ENCODE assay signal across 9 cellular contexts in the genomic region with DNA sequence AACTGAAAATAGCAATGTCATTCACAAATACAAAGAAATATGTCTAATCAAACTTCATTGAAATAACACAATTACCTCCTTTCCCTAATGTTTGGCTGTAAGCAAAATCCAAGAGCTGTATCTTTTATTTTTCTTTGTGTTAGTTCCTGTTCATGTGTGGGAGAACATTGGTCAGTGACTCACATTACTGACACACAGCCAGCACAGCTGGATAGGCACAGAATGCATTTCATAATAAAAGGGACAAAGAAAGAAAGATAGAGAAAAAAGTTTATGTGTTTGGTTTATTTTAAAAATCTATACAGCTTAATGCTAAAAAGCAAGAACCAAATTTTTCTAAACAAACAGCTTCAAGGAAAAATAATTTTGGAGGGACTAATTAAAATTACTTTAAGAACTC.
DNase-seq lines count a peak whose midpoint lies in the region; ATAC-seq and TF ChIP-seq lines count a peak whose summit lies in the region.
"Had no signal": no experiment of that assay in that cellular context is flagged by ENCODE, and none has a peak within 500 bp of the region (broad histone marks: within the 10 kb centered on the region; RNA-seq: fewer than 3 reads in every experiment).

No MANE protein-coding gene starts in this region.

- no peak overlapping the region for H3K27ac Mint-ChIP-seq in stimulated activated naive CD8-positive, alpha-beta T cell treated with anti-CD3 and anti-CD28 coated beads, Interleukin-15, amount 100 ng/mL, for 72 hours
- no peak overlapping the region for H3K27ac Mint-ChIP-seq in activated CD4-positive, alpha-beta T cell treated with anti-CD3 and anti-CD28 coated beads for 36 hours

- H3K79me2 ChIP-seq in HCT116 (ENCODE audit: insufficient read depth, low read length), result no peaks in the 10 kb centered on the region

- H3K4me2 ChIP-seq in HCT116 (ENCODE audit: low read length), result peak overlapping the region; percentile 65

- no peak for TF ChIP-seq POLR2A in HCT116 (IDR thresholded peaks at IDR 0.05; ENCODE audit: borderline replicate concordance, extremely low read depth, insufficient read depth, insufficient read length)

- H3K36me3 Mint-ChIP-seq in activated CD4-positive, alpha-beta T cell treated with anti-CD3 and anti-CD28 coated beads for 36 hours (ENCODE audit: low read depth), result no peaks in the 10 kb centered on the region

- H3K27ac ChIP-seq in HCT116 (ENCODE audit: low read depth, low read length) (no peak overlapping the region), skeletal muscle tissue (ENCODE audit: low read depth, low read length) (peak overlapping the region; percentile 70)

- CTCF ChIA-PET in HCT116 (lab: Charles Lee), result interaction anchor here (0.7 to 0.9 kb wide), 2 partner anchors 12 to 190 kb away, joined by 3 to 4 read pairs; no protein-coding TSS in a partner anchor
- CTCF ChIA-PET in activated CD4-positive, alpha-beta T cell treated with anti-CD3 and anti-CD28 coated beads for 36 hours (lab: Charles Lee), result no interaction called here

- H2AFZ ChIP-seq in HCT116 (ENCODE audit: low read depth, low read length, poor library complexity, severe bottlenecking), result peak overlapping the region; percentile 97

- DNase-seq in HCT116 (ENCODE audit: low read depth, low spot score) (peak; percentile 57), astrocyte of the hippocampus (ENCODE audit: low read depth, low spot score) (peak; percentile 88), hepatic stellate cell (ENCODE audit: low spot score) (peak; percentile 26), NCI-H146 treated with DMSO at 0.1 percent for 48 hours (lab: John Stamatoyannopoulos, UW; ENCODE audit: unreplicated experiment) (no peak)
- DNase-seq in stimulated activated naive CD8-positive, alpha-beta T cell treated with anti-CD3 and anti-CD28 coated beads, Interleukin-15, amount 100 ng/mL, for 72 hours, result no peak
- DNase-seq in activated CD4-positive, alpha-beta T cell treated with anti-CD3 and anti-CD28 coated beads for 36 hours, result no peak
- DNase-seq: NCI-H1694 treated with DMSO at 0.1 percent for 48 hours had no signal

- RAD21 ChIA-PET in HCT116 (lab: Charles Lee; ENCODE audit: low non-redundant PET in 1 of 2, low total read pairs in 2 of 2, uncharacterized antibody in 2 of 2, unreplicated experiment in 2 of 2), result no interaction called here

- no peak overlapping the region for H3K4me3 Mint-ChIP-seq in stimulated activated naive CD8-positive, alpha-beta T cell treated with anti-CD3 and anti-CD28 coated beads, Interleukin-15, amount 100 ng/mL, for 72 hours
- no peak overlapping the region for H3K4me3 Mint-ChIP-seq in activated CD4-positive, alpha-beta T cell treated with anti-CD3 and anti-CD28 coated beads for 36 hours

- no peaks in the 10 kb centered on the region for H3K9me2 ChIP-seq in HCT116 (ENCODE audit: insufficient read depth)

- no peak for TF ChIP-seq CTCF in HCT116 (IDR thresholded peaks at IDR 0.05 in 2 of 3, conservative IDR thresholded peaks at IDR 0.05 in 1 of 3; ENCODE audit: borderline replicate concordance in 1 of 3, insufficient read depth in 1 of 3, low read depth in 2 of 3, low read length in 2 of 3)

- no peaks in the 10 kb centered on the region for H3K27me3 Mint-ChIP-seq in stimulated activated naive CD8-positive, alpha-beta T cell treated with anti-CD3 and anti-CD28 coated beads, Interleukin-15, amount 100 ng/mL, for 72 hours
- no peaks in the 10 kb centered on the region for H3K27me3 Mint-ChIP-seq in activated CD4-positive, alpha-beta T cell treated with anti-CD3 and anti-CD28 coated beads for 36 hours

- no peaks in the 10 kb centered on the region for H3K4me1 Mint-ChIP-seq in stimulated activated naive CD8-positive, alpha-beta T cell treated with anti-CD3 and anti-CD28 coated beads, Interleukin-15, amount 100 ng/mL, for 72 hours
- no peaks in the 10 kb centered on the region for H3K4me1 Mint-ChIP-seq in activated CD4-positive, alpha-beta T cell treated with anti-CD3 and anti-CD28 coated beads for 36 hours

- H3K9me3 ChIP-seq in HCT116 (ENCODE audit: control insufficient read depth in 1 of 2, insufficient read depth in 1 of 2, low read depth in 1 of 2, low read length in 2 of 2) (no peaks in the 10 kb centered on the region), skeletal muscle tissue (ENCODE audit: control insufficient read depth in 3 of 3, low read length in 3 of 3) (no peaks in the 10 kb centered on the region)

- H3K27me3 ChIP-seq in HCT116 (ENCODE audit: insufficient read depth, low read length), result no peaks in the 10 kb centered on the region
- H3K27me3 ChIP-seq in skeletal muscle tissue (ENCODE audit: control insufficient read depth in 3 of 3, insufficient read depth in 3 of 3, low read length in 3 of 3), result no peaks in the 10 kb centered on the region

- POLR2A ChIA-PET in HCT116 (lab: Charles Lee), result interaction anchor here (1.3 kb wide), 1 partner anchor 11 kb away, joined by 4 read pairs; no protein-coding TSS in a partner anchor
- POLR2A ChIA-PET in activated CD4-positive, alpha-beta T cell treated with anti-CD3 and anti-CD28 coated beads for 36 hours (lab: Charles Lee), result no interaction called here

- no peaks in the 10 kb centered on the region for H4K20me1 ChIP-seq in HCT116 (ENCODE audit: insufficient read depth)

- H3K4me1 ChIP-seq in HCT116 (ENCODE audit: control insufficient read depth in 1 of 2, insufficient read depth in 2 of 2, low read length in 2 of 2) (peaks cover 17 to 33% of the 10 kb centered on the region in 2 experiments), skeletal muscle tissue (ENCODE audit: control insufficient read depth in 3 of 3, insufficient read depth in 3 of 3, low read length in 3 of 3) (peaks cover 0 to 6% (median 0%) of the 10 kb centered on the region in 3 donors)

- intact Hi-C loops in HCT116 (cut with micrococcal nuclease), result loop anchor here (10.0 kb wide), 1 partner anchor 264 kb away; no protein-coding TSS in a partner anchor
- intact Hi-C loops in activated CD4-positive, alpha-beta T cell treated with anti-CD3 and anti-CD28 coated beads for 36 hours (cut with DNase I, micrococcal nuclease), result no loop called here

- H3K4me3 ChIP-seq in HCT116 (replicated peaks in 1 of 2; ENCODE audit: low read depth in 1 of 2, low read length in 2 of 2), result peak overlapping the region in 1 of 2 experiments; percentile 23; a peak in 1 of 4 replicates
- H3K4me3 ChIP-seq in skeletal muscle tissue (ENCODE audit: low read length in 3 of 3), result no peak overlapping the region

- BruUV-seq in HCT116 (replicated peaks; lab: Mats Ljungman, UMichigan), result no TSS peak

- H3K36me3 ChIP-seq in HCT116 (ENCODE audit: control insufficient read depth in 1 of 2, insufficient read depth in 2 of 2, low read length in 2 of 2), result no peaks in the 10 kb centered on the region
- H3K36me3 ChIP-seq in skeletal muscle tissue (ENCODE audit: control insufficient read depth in 3 of 3, insufficient read depth in 3 of 3, low read length in 3 of 3), result no peaks in the 10 kb centered on the region

- ATAC-seq in HCT116, result peak; percentile 59
- no peak for ATAC-seq in stimulated activated naive CD8-positive, alpha-beta T cell treated with anti-CD3 and anti-CD28 coated beads, Interleukin-15, amount 100 ng/mL, for 72 hours
- no peak for ATAC-seq in HG02642 (IDR thresholded peaks at IDR 0.05; ENCODE audit: poor library complexity, unreplicated experiment)
- ATAC-seq in activated CD4-positive, alpha-beta T cell treated with anti-CD3 and anti-CD28 coated beads for 36 hours, result no peak

- no peaks in the 10 kb centered on the region for H3K9me3 Mint-ChIP-seq in stimulated activated naive CD8-positive, alpha-beta T cell treated with anti-CD3 and anti-CD28 coated beads, Interleukin-15, amount 100 ng/mL, for 72 hours
- H3K9me3 Mint-ChIP-seq in activated CD4-positive, alpha-beta T cell treated with anti-CD3 and anti-CD28 coated beads for 36 hours (ENCODE audit: low read depth), result no peaks in the 10 kb centered on the region

- no peak for TF ChIP-seq RAD21 in HCT116 (IDR thresholded peaks at IDR 0.05; ENCODE audit: low read depth)

- H3K9ac ChIP-seq in HCT116 (ENCODE audit: low read length), result peak overlapping the region; percentile 7; the same call in 1 of the 2 replicates
- peak overlapping the region in 1 of 3 donors; percentile 63 for H3K9ac ChIP-seq in skeletal muscle tissue (ENCODE audit: low read depth in 1 of 3, low read length in 3 of 3)

TF ChIP-seq in HCT116, 20 proteins besides CTCF, POLR2A, EP300 and RAD21:
- TF ChIP-seq JUND (IDR thresholded peaks at IDR 0.05) (peak; percentile 78), SP1 (IDR thresholded peaks at IDR 0.05; ENCODE audit: low read depth) (peak; percentile 72), SIN3A (IDR thresholded peaks at IDR 0.05; ENCODE audit: low read depth) (0 out of 2 replicates have a peak, but pooled peaks have one; percentile 33), FOSL1 (IDR thresholded peaks at IDR 0.05; ENCODE audit: low read depth) (peak; percentile 70), ZNF274 (IDR thresholded peaks at IDR 0.05; ENCODE audit: low read depth, low read length) (no peak), YY1 (IDR thresholded peaks at IDR 0.05; ENCODE audit: extremely low read depth, insufficient replicate concordance, low read depth, low read length) (no peak), EGR1 (IDR thresholded peaks at IDR 0.05; ENCODE audit: low read depth) (peak; percentile 34; the same call in 1 of the 2 replicates), CEBPB (IDR thresholded peaks at IDR 0.05; ENCODE audit: low read depth) (peak; percentile 57; the same call in 1 of the 2 replicates), EZH2phosphoT487 (IDR thresholded peaks at IDR 0.05; ENCODE audit: borderline replicate concordance) (no peak)
- TF ChIP-seq, protein P1, sequence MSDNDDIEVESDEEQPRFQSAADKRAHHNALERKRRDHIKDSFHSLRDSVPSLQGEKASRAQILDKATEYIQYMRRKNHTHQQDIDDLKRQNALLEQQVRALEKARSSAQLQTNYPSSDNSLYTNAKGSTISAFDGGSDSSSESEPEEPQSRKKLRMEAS (IDR thresholded peaks at IDR 0.05), result peak; percentile 25; the same call in 1 of the 2 replicates

Comparison
In these comparisons a context has a peak if more than half of its experiments do, and no peak if none do; other contexts are left out.
1. DNase-seq: peak in HCT116 (single experiment), astrocyte of the hippocampus (single experiment) and hepatic stellate cell (single experiment); none in stimulated activated naive CD8-positive, alpha-beta T cell treated with anti-CD3 and anti-CD28 coated beads, Interleukin-15, amount 100 ng/mL, for 72 hours (0 of 2), activated CD4-positive, alpha-beta T cell treated with anti-CD3 and anti-CD28 coated beads for 36 hours (single experiment) and NCI-H146 treated with DMSO at 0.1 percent for 48 hours (single experiment).